Comparison of ENCODE assay signal across 35 cellular contexts in the genomic region with DNA sequence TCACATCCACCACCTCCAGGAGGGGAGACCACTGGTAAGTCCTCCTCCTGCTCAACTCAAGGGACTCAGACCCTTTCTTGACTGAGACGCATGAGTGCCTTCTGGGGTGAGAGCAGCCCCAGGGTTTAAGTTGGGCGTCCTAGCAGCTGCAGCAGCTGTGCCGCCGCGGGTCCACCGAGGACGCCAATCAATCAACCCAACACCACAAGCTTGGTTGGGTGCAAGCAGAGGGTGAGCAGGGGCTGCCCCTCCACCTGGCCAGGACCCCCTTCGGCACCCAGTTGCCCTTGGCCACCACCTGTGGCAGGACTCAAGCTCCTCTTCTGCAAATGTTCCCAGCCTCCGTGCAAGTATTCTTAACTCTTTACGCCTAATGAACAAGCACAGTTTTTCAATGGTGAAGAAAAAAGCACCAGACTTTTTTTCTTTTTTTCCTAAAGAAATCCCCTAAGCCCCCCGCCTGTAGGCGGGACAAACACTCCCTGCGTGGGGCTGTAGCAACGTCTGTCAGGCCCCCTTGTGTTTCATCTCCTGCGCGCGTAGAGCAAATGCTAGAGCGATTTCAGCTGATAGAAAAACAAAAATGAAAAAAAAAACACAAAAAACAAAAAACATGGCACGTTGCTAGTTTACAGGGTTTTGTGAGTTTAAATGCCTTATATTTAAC.
"Had no signal": no experiment of that assay in that cellular context is flagged by ENCODE, and none has a peak within 500 bp of the region (broad histone marks: within the 10 kb centered on the region; RNA-seq: fewer than 3 reads in every experiment).

No MANE protein-coding gene starts in this region.

- H3K9me3 ChIP-seq: adrenal gland, body of pancreas, breast epithelium had no signal

- H3K9ac ChIP-seq: KMS-11 had no signal

- H3K4me3 ChIP-seq: adrenal gland, body of pancreas, breast epithelium, PC-9 had no signal

- DNase-seq: activated CD4-positive, alpha-beta T cell treated with anti-CD3 and anti-CD28 coated beads for 1 hour; activated CD4-positive, alpha-beta T cell treated with anti-CD3 and anti-CD28 coated beads, Interleukin-2, amount 10 ng/mL, durations not matched to agents 24 days and 14 days; activated CD4-positive, alpha-beta T cell treated with anti-CD3 and anti-CD28 coated beads, Interleukin-2, amount 50 U/mL, for 4 hours; activated CD4-positive, CD25-positive, alpha-beta regulatory T cell; activated CD8-positive, alpha-beta T cell treated with anti-CD3 and anti-CD28 coated beads, Interleukin-2, amount 10 ng/mL, durations not matched to agents 7 days and 5 days; activated gamma-delta T cell; activated naive CD4-positive, alpha-beta T cell treated with Interleukin-2 at 50 U/mL for 16 hours; activated T-cell treated with anti-CD3 and anti-CD28 coated beads, Interleukin-2, amount 50 U/mL, for 24 hours; body of pancreas; MM.1S; MV-4-11; NCI-H1092 treated with DMSO at 0.1 percent for 48 hours; NCI-H1417; NCI-H146; NCI-H187; NCI-H2029 treated with DMSO at 0.1 percent for 48 hours; NCI-H2107; NCI-H2171; NCI-H510A; NCI-H526; NCI-H748 treated with DMSO at 0.1 percent for 48 hours; NK-92 treated with Interleukin-12 subunit alpha and Interleukin-12 subunit beta, amount 100 ng/mL, for 24 hours; PC-9; SIG-M5; SW 1271; T-helper 1 cell; T-helper 2 cell; T-helper 9 cell; WERI-Rb-1 had no signal

- H2AFZ ChIP-seq: PC-9 had no signal

- H3K36me3 Mint-ChIP-seq: activated naive CD4-positive, alpha-beta T cell treated with anti-CD3 and anti-CD28 coated beads, Interleukin-2, amount 50 U/mL, for 72 hours had no signal

- H3K4me3 Mint-ChIP-seq: activated CD4-positive, alpha-beta T cell treated with anti-CD3 and anti-CD28 coated beads, Interleukin-2, amount 10 ng/mL, durations not matched to agents 24 days and 14 days; activated CD8-positive, alpha-beta T cell treated with anti-CD3 and anti-CD28 coated beads, Interleukin-2, amount 10 ng/mL, durations not matched to agents 7 days and 5 days; activated T-cell treated with anti-CD3 and anti-CD28 coated beads, Interleukin-2, amount 50 U/mL, for 24 hours had no signal

- H3K36me3 ChIP-seq: adrenal gland, breast epithelium, WERI-Rb-1 had no signal

- H3K27me3 ChIP-seq: adrenal gland, body of pancreas, breast epithelium had no signal

- H3K4me1 ChIP-seq: adrenal gland, body of pancreas, breast epithelium had no signal

- H3K4me1 Mint-ChIP-seq: activated CD4-positive, alpha-beta T cell treated with anti-CD3 and anti-CD28 coated beads, Interleukin-2, amount 10 ng/mL, durations not matched to agents 24 days and 14 days had no signal

- H3K27ac Mint-ChIP-seq: activated CD4-positive, alpha-beta T cell treated with anti-CD3 and anti-CD28 coated beads, Interleukin-2, amount 10 ng/mL, durations not matched to agents 24 days and 14 days; activated CD8-positive, alpha-beta T cell treated with anti-CD3 and anti-CD28 coated beads, Interleukin-2, amount 10 ng/mL, durations not matched to agents 7 days and 5 days; activated naive CD4-positive, alpha-beta T cell treated with anti-CD3 and anti-CD28 coated beads, Interleukin-2, amount 50 U/mL, for 72 hours; activated T-cell treated with anti-CD3 and anti-CD28 coated beads, Interleukin-2, amount 50 U/mL, for 24 hours; activated T-helper 2 cell treated with anti-CD3 and anti-CD28 coated beads, Interferon-gamma antibody, Interleukin-2, Interleukin-4, amounts not matched to agents 10 μg/mL and 5 μg/mL and 100 μg/mL, durations not matched to agents 14 hours and 24 hours and 36 hours had no signal

- H3K27me3 Mint-ChIP-seq: activated T-cell treated with anti-CD3 and anti-CD28 coated beads, Interleukin-2, amount 50 U/mL, for 24 hours had no signal

- H3K9me3 Mint-ChIP-seq: activated CD4-positive, alpha-beta T cell treated with anti-CD3 and anti-CD28 coated beads, Interleukin-2, amount 10 ng/mL, durations not matched to agents 24 days and 14 days; activated naive CD4-positive, alpha-beta T cell treated with anti-CD3 and anti-CD28 coated beads, Interleukin-2, amount 50 U/mL, for 72 hours; activated T-cell treated with anti-CD3 and anti-CD28 coated beads, Interleukin-2, amount 50 U/mL, for 24 hours; activated T-helper 2 cell treated with anti-CD3 and anti-CD28 coated beads, Interferon-gamma antibody, Interleukin-2, Interleukin-4, amounts not matched to agents 10 μg/mL and 5 μg/mL and 100 μg/mL, durations not matched to agents 14 hours and 24 hours and 36 hours had no signal

- H3K27ac ChIP-seq: adrenal gland, body of pancreas, breast epithelium, KMS-11, PC-9, RWPE1, WERI-Rb-1 had no signal

- H3K4me2 ChIP-seq: KMS-11, PC-9 had no signal
